10 cellular contexts compared by ENCODE assay signal in the genomic region with DNA sequence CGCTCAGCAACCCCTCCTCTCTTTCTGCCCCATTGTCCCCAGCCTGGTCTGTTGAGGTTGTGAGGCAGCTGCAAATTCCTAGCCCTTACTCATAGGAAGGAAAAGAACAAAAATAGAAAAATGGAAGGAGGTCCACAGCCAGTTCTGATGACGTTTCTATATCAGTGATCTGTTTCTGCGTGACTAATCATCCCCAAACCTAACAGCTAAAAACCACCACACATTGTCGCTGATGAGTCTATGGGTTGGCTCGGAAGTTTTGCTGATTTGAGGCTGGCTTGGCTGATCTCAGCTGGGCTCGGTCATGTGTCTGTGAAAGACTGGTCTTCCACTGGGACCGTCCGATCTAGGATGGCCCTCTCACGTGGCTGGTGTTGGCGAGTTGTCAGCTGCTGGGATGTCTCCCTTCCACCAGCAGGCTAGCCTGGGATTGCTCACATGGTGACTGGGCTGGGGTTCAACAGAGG.
DNase-seq lines count a peak whose midpoint lies in the region; ATAC-seq and TF ChIP-seq lines count a peak whose summit lies in the region.
"Had no signal": no experiment of that assay in that cellular context is flagged by ENCODE, and none has a peak within 500 bp of the region (broad histone marks: within the 10 kb centered on the region; RNA-seq: fewer than 3 reads in every experiment).

No MANE protein-coding gene starts in this region.

- no peak for TF ChIP-seq POLR2A in breast epithelium (IDR thresholded peaks at IDR 0.05)

- H3K9me3 ChIP-seq in breast epithelium (no peaks in the 10 kb centered on the region), lower lobe of right lung (no peaks in the 10 kb centered on the region)

- POLR2A ChIA-PET in activated CD4-positive, alpha-beta memory T cell treated with anti-CD3 and anti-CD28 coated beads for 36 hours (lab: Charles Lee) = interaction anchor here (0.9 to 1.1 kb wide), 2 partner anchors 20 to 401 kb away, joined by 3 to 4 read pairs; partner anchors contain the start of gene CDC26

- H3K36me3 ChIP-seq in breast epithelium = no peaks in the 10 kb centered on the region
- no peaks in the 10 kb centered on the region for H3K36me3 ChIP-seq in lower lobe of right lung

- H3K4me1 Mint-ChIP-seq in stimulated activated naive CD8-positive, alpha-beta T cell treated with anti-CD3 and anti-CD28 coated beads, Interleukin-15, amount 100 ng/mL, for 72 hours = peaks cover 13% of the 10 kb centered on the region
- H3K4me1 Mint-ChIP-seq in activated CD4-positive, alpha-beta memory T cell treated with anti-CD3 and anti-CD28 coated beads for 36 hours (ENCODE audit: low read depth) = no peaks in the 10 kb centered on the region

- H3K27ac ChIP-seq in breast epithelium (peak overlapping the region; percentile 48 to 78), lower lobe of right lung (peak overlapping the region; percentile 1)
- H3K27ac ChIP-seq: PC-9 had no signal

- H3K4me3 ChIP-seq in breast epithelium = no peak overlapping the region
- no peak overlapping the region for H3K4me3 ChIP-seq in lower lobe of right lung
- H3K4me3 ChIP-seq: PC-9 had no signal

- TF ChIP-seq CTCF in breast epithelium (IDR thresholded peaks at IDR 0.05) = no peak
- no peak for TF ChIP-seq CTCF in lower lobe of right lung (IDR thresholded peaks at IDR 0.05)

- peaks cover 56% of the 10 kb centered on the region for H3K27me3 Mint-ChIP-seq in stimulated activated naive CD8-positive, alpha-beta T cell treated with anti-CD3 and anti-CD28 coated beads, Interleukin-15, amount 100 ng/mL, for 72 hours
- peaks cover 31% of the 10 kb centered on the region for H3K27me3 Mint-ChIP-seq in activated CD4-positive, alpha-beta memory T cell treated with anti-CD3 and anti-CD28 coated beads for 36 hours

- H3K4me1 ChIP-seq in breast epithelium = no peaks in the 10 kb centered on the region
- no peaks in the 10 kb centered on the region for H3K4me1 ChIP-seq in lower lobe of right lung

- intact Hi-C loops in breast epithelium (cut with DNase I; ENCODE audit: low total_unique reads) = no loop called here
- intact Hi-C loops in lower lobe of right lung (cut with DNase I) = no loop called here
- intact Hi-C loops in activated CD4-positive, alpha-beta memory T cell treated with anti-CD3 and anti-CD28 coated beads for 36 hours (cut with micrococcal nuclease) = no loop called here

- CTCF ChIA-PET in activated CD4-positive, alpha-beta memory T cell treated with anti-CD3 and anti-CD28 coated beads for 36 hours (lab: Charles Lee) = interaction anchor here (1.3 to 1.4 kb wide), 3 partner anchors 8 to 20 kb away, joined by 3 to 5 read pairs (median 3); no protein-coding TSS in a partner anchor

- no peak for DNase-seq in stimulated activated naive CD8-positive, alpha-beta T cell treated with anti-CD3 and anti-CD28 coated beads, Interleukin-15, Interleukin-2, amounts not matched to agents 100 U/mL and 50 U/mL, for 24 hours
- no peak for DNase-seq in stimulated activated naive CD8-positive, alpha-beta T cell treated with anti-CD3 and anti-CD28 coated beads, Interleukin-15, amount 100 ng/mL, for 72 hours
- DNase-seq in breast epithelium (ENCODE audit: low spot score in 2 of 2) (peak in 1 of 2 donors; percentile 31), lower lobe of right lung (no peak), DMS53 treated with DMSO at 0.1 percent for 48 hours (lab: John Stamatoyannopoulos, UW; ENCODE audit: unreplicated experiment) (no peak)
- DNase-seq in activated naive CD4-positive, alpha-beta T cell (lab: John Stamatoyannopoulos, UW) = no peak
- no peak for DNase-seq in activated CD4-positive, alpha-beta memory T cell treated with anti-CD3 and anti-CD28 coated beads for 36 hours
- DNase-seq: DMS153 had no signal

- H3K9me3 Mint-ChIP-seq in stimulated activated naive CD8-positive, alpha-beta T cell treated with anti-CD3 and anti-CD28 coated beads, Interleukin-15, amount 100 ng/mL, for 72 hours = no peaks in the 10 kb centered on the region
- no peaks in the 10 kb centered on the region for H3K9me3 Mint-ChIP-seq in activated CD4-positive, alpha-beta memory T cell treated with anti-CD3 and anti-CD28 coated beads for 36 hours

- no peaks in the 10 kb centered on the region for H3K36me3 Mint-ChIP-seq in activated CD4-positive, alpha-beta memory T cell treated with anti-CD3 and anti-CD28 coated beads for 36 hours

- ATAC-seq in stimulated activated naive CD8-positive, alpha-beta T cell treated with anti-CD3 and anti-CD28 coated beads, Interleukin-15, Interleukin-2, amounts not matched to agents 100 U/mL and 50 U/mL, for 24 hours = peak; percentile 59
- ATAC-seq in stimulated activated naive CD8-positive, alpha-beta T cell treated with anti-CD3 and anti-CD28 coated beads, Interleukin-15, amount 100 ng/mL, for 72 hours = no peak
- ATAC-seq in lower lobe of right lung = peak; percentile 49 to 72
- ATAC-seq in HG03139 (IDR thresholded peaks at IDR 0.05; ENCODE audit: unreplicated experiment) = no peak

- H3K4me3 Mint-ChIP-seq in stimulated activated naive CD8-positive, alpha-beta T cell treated with anti-CD3 and anti-CD28 coated beads, Interleukin-15, amount 100 ng/mL, for 72 hours = no peak overlapping the region
- H3K4me3 Mint-ChIP-seq in activated CD4-positive, alpha-beta memory T cell treated with anti-CD3 and anti-CD28 coated beads for 36 hours = no peak overlapping the region

- no peak overlapping the region for H3K27ac Mint-ChIP-seq in stimulated activated naive CD8-positive, alpha-beta T cell treated with anti-CD3 and anti-CD28 coated beads, Interleukin-15, amount 100 ng/mL, for 72 hours
- H3K27ac Mint-ChIP-seq in activated CD4-positive, alpha-beta memory T cell treated with anti-CD3 and anti-CD28 coated beads for 36 hours = no peak overlapping the region

- H3K27me3 ChIP-seq in breast epithelium (no peaks in the 10 kb centered on the region), lower lobe of right lung (ENCODE audit: low read depth) (peaks cover 10% of the 10 kb centered on the region)

Comparison
In these comparisons a context has a peak if more than half of its experiments do, and no peak if none do; other contexts are left out.
1. ATAC-seq: peak in stimulated activated naive CD8-positive, alpha-beta T cell treated with anti-CD3 and anti-CD28 coated beads, Interleukin-15, Interleukin-2, amounts not matched to agents 100 U/mL and 50 U/mL, for 24 hours (single experiment) and lower lobe of right lung (2 of 2); none in stimulated activated naive CD8-positive, alpha-beta T cell treated with anti-CD3 and anti-CD28 coated beads, Interleukin-15, amount 100 ng/mL, for 72 hours (single experiment) and HG03139 (single experiment).